8 cellular contexts compared by ENCODE assay signal in genomic region chr13:99656092-99656745, GRCh38. TPM values are rescaled to one million over a fixed set of nuclear protein-coding genes. Genes with fewer than 3 reads are reported as not detected.
A peak's percentile ranks its signal among the peaks of the same experiment; 100 is the strongest.
DNase-seq lines count a peak whose midpoint lies in the region; ATAC-seq and TF ChIP-seq lines count a peak whose summit lies in the region.

No MANE protein-coding gene starts in this region.

- BruUV-seq in A673 (replicated peaks; lab: Mats Ljungman, UMichigan): no TSS peak

- H3K4me3 ChIP-seq in A673 (ENCODE audit: low read depth, low read length, poor library complexity, severe bottlenecking): peak overlapping the region; percentile 49
- H3K4me3 ChIP-seq in choroid plexus epithelial cell (ENCODE audit: low read depth, low read length): no peak overlapping the region

- no peaks in the 10 kb centered on the region for H3K36me3 ChIP-seq in A673 (ENCODE audit: insufficient read depth, low read length, poor library complexity, severe bottlenecking)

- H3K27ac ChIP-seq in A673 (ENCODE audit: low read depth, low read length, poor library complexity, severe bottlenecking): peak overlapping the region; percentile 90

- POLR2A ChIA-PET in A673 (lab: Charles Lee; ENCODE audit: low non-redundant PET): interaction anchor here (0.9 to 1.2 kb wide), 2 partner anchors 93 to 643 kb away, joined by 3 to 5 read pairs; no protein-coding TSS in a partner anchor

- peaks cover 41% of the 10 kb centered on the region for H3K4me1 ChIP-seq in A673 (ENCODE audit: insufficient read depth, low read length, poor library complexity, severe bottlenecking)

- CTCF ChIA-PET in A673 (lab: Charles Lee): interaction anchor here (1.1 to 1.4 kb wide), 4 partner anchors 641 to 1460 kb away, joined by 3 to 4 read pairs (median 4); no protein-coding TSS in a partner anchor

- H3K9me3 ChIP-seq in A673 (ENCODE audit: low read depth, low read length, poor library complexity, severe bottlenecking): no peaks in the 10 kb centered on the region

- peak; percentile 89 for DNase-seq in A673 (ENCODE audit: low spot score)
- peak; percentile 5 for DNase-seq in NCI-H510A (lab: John Stamatoyannopoulos, UW)
- peak; percentile 79 to 89 for DNase-seq in activated CD4-positive, alpha-beta T cell treated with anti-CD3 and anti-CD28 coated beads for 4 hours
- DNase-seq in choroid plexus epithelial cell (ENCODE audit: low read depth): peak; percentile 88
- DNase-seq in left kidney (ENCODE audit: low read depth, low spot score): peak; percentile 87
- DNase-seq in stimulated activated CD4-positive, alpha-beta T cell treated with anti-CD3 and anti-CD28 coated beads, Interleukin-4, amount 100 ng/mL, for 48 hours (ENCODE audit: low read depth in 2 of 2): peak; percentile 76 to 82

- no peaks in the 10 kb centered on the region for H3K27me3 ChIP-seq in A673 (replicated peaks; ENCODE audit: insufficient read depth, low read depth, low read length, poor library complexity)

- TF ChIP-seq CTCF in A673 (conservative IDR thresholded peaks at IDR 0.05; ENCODE audit: low read depth, low read length): peak; percentile 95
- TF ChIP-seq CTCF in choroid plexus epithelial cell (conservative IDR thresholded peaks at IDR 0.05; ENCODE audit: low read depth, low read length): peak; percentile 94

- ATAC-seq in GM18907 (IDR thresholded peaks at IDR 0.05; ENCODE audit: unreplicated experiment): peak; percentile 61
- peak; percentile 61 for ATAC-seq in HG03439 (IDR thresholded peaks at IDR 0.05; ENCODE audit: unreplicated experiment)

- intact Hi-C loops in A673 (cut with micrococcal nuclease; ENCODE audit: unreplicated experiment): loop anchor here (1.0 to 10.0 kb wide), 5 partner anchors 311 to 1471 kb away; partner anchors contain the start of gene ZIC2

RNA-seq across cellular contexts. Expression of gene CLYBL, which starts 49.7 kb away (rescaled TPM):
- total RNA-seq in A673 (2021): 5.0 and 7.1 TPM in 2 replicates

Comparison
In these comparisons a context has a peak if more than half of its experiments do, and no peak if none do; other contexts are left out.
1. DNase-seq: peak in every context shown above with its lines; median percentile 89 in A673; 88 in choroid plexus epithelial cell; 87 in left kidney; 84 in activated CD4-positive, alpha-beta T cell treated with anti-CD3 and anti-CD28 coated beads for 4 hours; 79 in stimulated activated CD4-positive, alpha-beta T cell treated with anti-CD3 and anti-CD28 coated beads, Interleukin-4, amount 100 ng/mL, for 48 hours; 5 in NCI-H510A.